In the genomic region with DNA sequence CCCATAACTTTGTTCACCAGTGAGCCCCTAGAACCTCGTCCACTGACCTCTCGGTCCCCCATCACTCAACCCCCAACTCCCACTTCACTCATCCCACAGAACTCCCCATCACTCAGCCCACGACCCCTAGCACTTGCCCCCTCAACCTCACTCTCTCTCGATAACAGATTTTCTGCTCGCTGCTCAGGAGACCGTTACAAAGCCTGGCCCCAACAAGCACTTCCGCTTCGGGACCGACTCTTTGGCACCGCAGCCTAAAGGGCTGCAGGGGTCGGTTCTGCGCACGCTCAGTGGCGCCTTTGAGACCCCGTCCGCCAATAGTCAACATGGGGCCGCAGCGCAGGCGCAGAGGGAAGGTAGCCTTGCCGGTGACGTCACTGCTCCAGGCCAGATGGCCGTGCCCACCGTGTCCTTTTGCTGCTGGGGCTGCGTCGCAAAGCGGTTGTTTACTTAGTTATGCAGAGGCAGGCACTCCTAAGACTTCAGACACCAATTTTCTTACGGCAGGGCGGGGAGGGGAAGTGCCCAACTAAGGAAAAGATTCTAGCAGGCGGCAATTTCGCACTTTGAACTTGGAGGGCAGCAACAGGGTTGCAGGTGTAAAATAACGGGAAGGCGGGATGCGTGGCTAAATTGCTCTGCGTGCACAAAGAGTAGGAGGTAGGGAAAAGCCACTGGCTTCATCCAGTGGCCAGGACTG, we compare ENCODE assay signal across 8 cellular contexts. TPM values are rescaled to one million over a fixed set of nuclear protein-coding genes. Genes with fewer than 3 reads are reported as not detected.
A peak's percentile ranks its signal among the peaks of the same experiment; 100 is the strongest.
DNase-seq lines count a peak whose midpoint lies in the region; ATAC-seq and TF ChIP-seq lines count a peak whose summit lies in the region.

A gene (minus strand): TSS at position 232 of the 700 bp plus-strand sequence. CDS start 1,380 bp downstream, outside the sequence.

- no peak for TF ChIP-seq EP300 in Ishikawa (IDR thresholded peaks at IDR 0.05; ENCODE audit: borderline replicate concordance)

- H3K27ac ChIP-seq in mucosa of rectum (ENCODE audit: low read depth in 2 of 2, low read length in 2 of 2) = peak within 1 kb of the TSS; percentile 60 to 72

- no peaks in the 10 kb centered on the region for H3K27me3 ChIP-seq in mucosa of rectum (ENCODE audit: control insufficient read depth in 2 of 2, insufficient read depth in 2 of 2, low read length in 2 of 2)

- H3K4me1 ChIP-seq in mucosa of rectum (ENCODE audit: control insufficient read depth in 2 of 2, insufficient read depth in 2 of 2, low read length in 2 of 2) = no peaks in the 10 kb centered on the region

- peak; percentile 87 for ATAC-seq in GM21529 (IDR thresholded peaks at IDR 0.05; ENCODE audit: unreplicated experiment)

- H3K4me3 ChIP-seq in epithelial cell of proximal tubule (ENCODE audit: low read depth, low read length) (peak within 1 kb of the TSS; percentile 80), mucosa of rectum (ENCODE audit: low read length in 2 of 2) (peak within 1 kb of the TSS; percentile 76 to 82)

- no peak for TF ChIP-seq CTCF in epithelial cell of proximal tubule (conservative IDR thresholded peaks at IDR 0.05; ENCODE audit: low read depth, low read length)

- no peaks in the 10 kb centered on the region for H3K36me3 ChIP-seq in mucosa of rectum (ENCODE audit: control insufficient read depth in 2 of 2, insufficient read depth in 2 of 2, low read length in 2 of 2)

- H3K9ac ChIP-seq in mucosa of rectum (ENCODE audit: low read depth in 1 of 2, low read length in 2 of 2) = peak within 1 kb of the TSS; percentile 65 to 68

- peak; percentile 81 for DNase-seq in DMS114 treated with DMSO at 0.1 percent for 48 hours (lab: John Stamatoyannopoulos, UW; ENCODE audit: unreplicated experiment)
- DNase-seq in OCI-M2 (lab: John Stamatoyannopoulos, UW; ENCODE audit: unreplicated experiment) = peak; percentile 80
- peak; percentile 90 for DNase-seq in activated T-cell treated with anti-CD3 and anti-CD28 coated beads, Interleukin-2, amount 50 U/mL, for 1 hour
- DNase-seq in epithelial cell of proximal tubule (ENCODE audit: low read depth) = no peak
- peak; percentile 81 for DNase-seq in stimulated activated CD8-positive, alpha-beta memory T cell treated with anti-CD3 and anti-CD28 coated beads, Interleukin-4, amount 100 ng/mL, for 24 hours (ENCODE audit: low read depth)

- H3K9me3 ChIP-seq in mucosa of rectum (ENCODE audit: control insufficient read depth in 2 of 2, low read length in 2 of 2) = no peaks in the 10 kb centered on the region

- TF ChIP-seq RAD21 in Ishikawa (IDR thresholded peaks at IDR 0.05; ENCODE audit: low read depth) = no peak

TF ChIP-seq in Ishikawa, 13 proteins besides CTCF, POLR2A, EP300 and RAD21:
- TF ChIP-seq YY1 (IDR thresholded peaks at IDR 0.05; ENCODE audit: low read depth) (peak; percentile 97), TAF1 (IDR thresholded peaks at IDR 0.05; ENCODE audit: low read depth) (peak; percentile 58), TCF12 (IDR thresholded peaks at IDR 0.05; ENCODE audit: low read depth) (no peak)
- TF ChIP-seq, protein P1, sequence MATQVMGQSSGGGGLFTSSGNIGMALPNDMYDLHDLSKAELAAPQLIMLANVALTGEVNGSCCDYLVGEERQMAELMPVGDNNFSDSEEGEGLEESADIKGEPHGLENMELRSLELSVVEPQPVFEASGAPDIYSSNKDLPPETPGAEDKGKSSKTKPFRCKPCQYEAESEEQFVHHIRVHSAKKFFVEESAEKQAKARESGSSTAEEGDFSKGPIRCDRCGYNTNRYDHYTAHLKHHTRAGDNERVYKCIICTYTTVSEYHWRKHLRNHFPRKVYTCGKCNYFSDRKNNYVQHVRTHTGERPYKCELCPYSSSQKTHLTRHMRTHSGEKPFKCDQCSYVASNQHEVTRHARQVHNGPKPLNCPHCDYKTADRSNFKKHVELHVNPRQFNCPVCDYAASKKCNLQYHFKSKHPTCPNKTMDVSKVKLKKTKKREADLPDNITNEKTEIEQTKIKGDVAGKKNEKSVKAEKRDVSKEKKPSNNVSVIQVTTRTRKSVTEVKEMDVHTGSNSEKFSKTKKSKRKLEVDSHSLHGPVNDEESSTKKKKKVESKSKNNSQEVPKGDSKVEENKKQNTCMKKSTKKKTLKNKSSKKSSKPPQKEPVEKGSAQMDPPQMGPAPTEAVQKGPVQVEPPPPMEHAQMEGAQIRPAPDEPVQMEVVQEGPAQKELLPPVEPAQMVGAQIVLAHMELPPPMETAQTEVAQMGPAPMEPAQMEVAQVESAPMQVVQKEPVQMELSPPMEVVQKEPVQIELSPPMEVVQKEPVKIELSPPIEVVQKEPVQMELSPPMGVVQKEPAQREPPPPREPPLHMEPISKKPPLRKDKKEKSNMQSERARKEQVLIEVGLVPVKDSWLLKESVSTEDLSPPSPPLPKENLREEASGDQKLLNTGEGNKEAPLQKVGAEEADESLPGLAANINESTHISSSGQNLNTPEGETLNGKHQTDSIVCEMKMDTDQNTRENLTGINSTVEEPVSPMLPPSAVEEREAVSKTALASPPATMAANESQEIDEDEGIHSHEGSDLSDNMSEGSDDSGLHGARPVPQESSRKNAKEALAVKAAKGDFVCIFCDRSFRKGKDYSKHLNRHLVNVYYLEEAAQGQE (IDR thresholded peaks at IDR 0.05; ENCODE audit: low read depth) = no peak
TF ChIP-seq in Ishikawa: peak in this region for 2.

RNA-seq across cellular contexts. Expression of the gene that starts here (rescaled TPM):
- 2.4 TPM in 2 replicates for total RNA-seq in epithelial cell of proximal tubule
